In genomic region chr11:117434481-117434880, GRCh38 we compare ENCODE assay signal across 27 cellular contexts.
"Had no signal": no experiment of that assay in that cellular context is flagged by ENCODE, and none has a peak within 500 bp of the region (broad histone marks: within the 10 kb centered on the region; RNA-seq: fewer than 3 reads in every experiment).

No MANE protein-coding gene starts in this region.

- H3K36me3 ChIP-seq: colonic mucosa, esophagus squamous epithelium, gastrocnemius medialis had no signal

- H3K27me3 ChIP-seq: colonic mucosa, dorsolateral prefrontal cortex, gastrocnemius medialis, heart left ventricle had no signal

- H3K4me3 ChIP-seq: colonic mucosa, coronary artery, dorsolateral prefrontal cortex, esophagus muscularis mucosa, esophagus squamous epithelium, gastrocnemius medialis, gastroesophageal sphincter, heart left ventricle, heart right ventricle had no signal

- H3K27ac ChIP-seq: colonic mucosa, coronary artery, dorsolateral prefrontal cortex, epithelial cell of prostate, esophagus muscularis mucosa, esophagus squamous epithelium, foreskin keratinocyte, gastrocnemius medialis, gastroesophageal sphincter, heart left ventricle, heart right ventricle had no signal

- H3K4me1 ChIP-seq: colonic mucosa, esophagus muscularis mucosa, esophagus squamous epithelium, foreskin keratinocyte, gastrocnemius medialis, gastroesophageal sphincter, heart left ventricle, heart right ventricle had no signal

- H3K9me3 ChIP-seq: colonic mucosa, esophagus muscularis mucosa, esophagus squamous epithelium, gastrocnemius medialis, gastroesophageal sphincter, heart left ventricle, heart right ventricle had no signal

- FAIRE-seq: colon, endometrium, endothelial cell of umbilical vein, frontal cortex had no signal

- DNase-seq: colonic mucosa; cortex of kidney; dermis blood vessel endothelial cell; dorsolateral prefrontal cortex; effector CD4-positive, alpha-beta T cell; effector CD8-positive, alpha-beta T cell; effector memory CD4-positive, alpha-beta T cell; effector memory CD8-positive, alpha-beta T cell; endodermal cell; erythroblast; esophagus squamous epithelium; foreskin fibroblast; foreskin keratinocyte; foreskin melanocyte; gastrocnemius medialis; glutamatergic neuron; head of caudate nucleus; heart left ventricle; heart right ventricle had no signal
